ENCODE assay signal across 17 cellular contexts in the genomic region with DNA sequence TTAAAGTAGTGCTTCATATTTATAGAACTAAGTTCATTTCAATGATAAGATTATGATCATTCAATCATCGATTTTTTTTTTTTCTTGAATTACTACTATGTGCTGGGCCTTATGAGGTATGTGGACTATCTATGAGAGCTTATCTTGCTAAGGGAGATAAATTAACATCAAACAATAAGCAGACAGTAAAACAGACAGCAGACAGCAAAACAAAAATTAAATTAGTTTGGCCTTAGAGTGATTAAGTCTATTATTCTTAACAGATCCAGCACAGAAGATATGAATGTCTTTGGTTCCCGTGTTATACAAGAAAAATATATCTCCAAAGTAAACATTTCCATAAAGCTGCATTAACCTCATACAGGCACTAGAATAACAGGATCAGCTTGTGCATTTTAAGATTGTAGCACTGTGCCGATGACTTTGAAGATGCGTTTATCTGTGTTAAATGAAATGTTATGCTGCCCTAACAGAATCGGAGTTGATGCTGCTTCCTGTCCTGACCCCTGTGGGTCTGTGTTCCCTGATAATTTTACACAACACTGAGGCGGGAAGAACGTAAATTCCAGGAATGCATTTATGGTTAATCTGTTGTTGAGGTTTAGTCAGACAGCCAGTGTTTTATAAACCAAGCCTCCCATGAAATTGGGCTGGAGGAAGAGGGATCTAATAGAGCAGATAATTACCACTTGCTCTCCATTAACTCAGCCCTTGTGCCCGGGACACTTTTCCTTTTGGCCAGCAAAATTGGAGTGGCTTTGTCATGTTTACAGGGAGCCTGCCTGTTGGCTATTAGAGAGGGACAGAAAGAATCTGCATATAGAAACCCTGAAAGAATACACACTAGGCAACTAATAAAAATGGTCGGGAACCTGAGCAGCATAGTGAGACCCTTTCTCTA.
DNase-seq lines count a peak whose midpoint lies in the region; ATAC-seq and TF ChIP-seq lines count a peak whose summit lies in the region.
"Had no signal": no experiment of that assay in that cellular context is flagged by ENCODE, and none has a peak within 500 bp of the region (broad histone marks: within the 10 kb centered on the region; RNA-seq: fewer than 3 reads in every experiment).

No MANE protein-coding gene starts in this region.

- no TSS peak for BruUV-seq in Calu3 (replicated peaks; lab: Mats Ljungman, UMichigan)

- ATAC-seq in HG03342 (IDR thresholded peaks at IDR 0.05; ENCODE audit: unreplicated experiment) (no peak), GM19023 (IDR thresholded peaks at IDR 0.05; ENCODE audit: unreplicated experiment) (no peak)
- ATAC-seq: psoas muscle had no signal

- CTCF ChIA-PET in Calu3 (lab: Charles Lee), result interaction anchor here (0.5 to 0.7 kb wide), 3 partner anchors 142 to 483 kb away, joined by 3 to 4 read pairs (median 3); no protein-coding TSS in a partner anchor

- H3K4me1 Mint-ChIP-seq in Calu3 (ENCODE audit: low read depth, unreplicated experiment), result no peaks in the 10 kb centered on the region
- H3K4me1 Mint-ChIP-seq: activated CD4-positive, alpha-beta T cell treated with anti-CD3 and anti-CD28 coated beads, Interleukin-2, amount 10 ng/mL, durations not matched to agents 24 days and 14 days had no signal

- H3K9me3 Mint-ChIP-seq in Calu3 (ENCODE audit: low read depth, unreplicated experiment), result no peaks in the 10 kb centered on the region
- H3K9me3 Mint-ChIP-seq: activated CD4-positive, alpha-beta T cell treated with anti-CD3 and anti-CD28 coated beads, Interleukin-2, amount 10 ng/mL, durations not matched to agents 24 days and 14 days; brain had no signal

- peak overlapping the region; percentile 15 for H3K27ac Mint-ChIP-seq in Calu3 (ENCODE audit: unreplicated experiment)
- H3K27ac Mint-ChIP-seq: activated CD4-positive, alpha-beta T cell treated with anti-CD3 and anti-CD28 coated beads, Interleukin-2, amount 10 ng/mL, durations not matched to agents 24 days and 14 days had no signal

- intact Hi-C loops in Calu3 (cut with micrococcal nuclease; ENCODE audit: unreplicated experiment), result no loop called here

- H3K4me3 Mint-ChIP-seq in Calu3 (ENCODE audit: low read depth, unreplicated experiment), result no peak overlapping the region
- H3K4me3 Mint-ChIP-seq: activated CD4-positive, alpha-beta T cell treated with anti-CD3 and anti-CD28 coated beads, Interleukin-2, amount 10 ng/mL, durations not matched to agents 24 days and 14 days; brain had no signal

- no peak for TF ChIP-seq CTCF in Calu3 (IDR thresholded peaks at IDR 0.05; ENCODE audit: unreplicated experiment)

- peaks cover 100% of the 10 kb centered on the region for H3K36me3 Mint-ChIP-seq in Calu3 (ENCODE audit: insufficient read depth, unreplicated experiment)

- no peaks in the 10 kb centered on the region for H3K27me3 Mint-ChIP-seq in Calu3 (ENCODE audit: unreplicated experiment)
- H3K27me3 Mint-ChIP-seq: activated CD4-positive, alpha-beta T cell treated with anti-CD3 and anti-CD28 coated beads, Interleukin-2, amount 10 ng/mL, durations not matched to agents 24 days and 14 days had no signal

- DNase-seq in Calu3 (no peak), NCI-H2227 (lab: John Stamatoyannopoulos, UW; ENCODE audit: unreplicated experiment) (peak; percentile 53), cerebellum (ENCODE audit: low spot score) (peak; percentile 38), lung microvascular endothelial cell (ENCODE audit: low read depth in 2 of 2) (peak; percentile 24 to 67), NCI-H1694 (lab: John Stamatoyannopoulos, UW) (no peak)
- no peak for DNase-seq in stimulated activated CD4-positive, alpha-beta T cell treated with anti-CD3 and anti-CD28 coated beads, Interleukin-2, amount 100 ng/mL, for 48 hours
- DNase-seq: activated CD4-positive, alpha-beta T cell treated with anti-CD3 and anti-CD28 coated beads, Interleukin-2, amount 10 ng/mL, durations not matched to agents 24 days and 14 days; hypothalamus; NCI-H446; OCI-M1; psoas muscle; stimulated activated CD4-positive, alpha-beta T cell treated with anti-CD3 and anti-CD28 coated beads, Interleukin-4, amount 100 ng/mL, for 4 hours; stimulated activated naive CD4-positive, alpha-beta T cell treated with Interleukin-2 at 50 U/mL for 16 hours; uterus had no signal

Comparison
In these comparisons a context has a peak if more than half of its experiments do, and no peak if none do; other contexts are left out.
1. DNase-seq: peak in NCI-H2227 (single experiment), cerebellum (single experiment) and lung microvascular endothelial cell (2 of 2); none in Calu3 (single experiment), NCI-H1694 (single experiment) and stimulated activated CD4-positive, alpha-beta T cell treated with anti-CD3 and anti-CD28 coated beads, Interleukin-2, amount 100 ng/mL, for 48 hours (0 of 2).